Comparison of ENCODE assay signal across 12 cellular contexts in genomic region chr14:74239848-74240793, GRCh38. TPM values are rescaled to one million over a fixed set of nuclear protein-coding genes. Genes with fewer than 3 reads are reported as not detected.
A peak's percentile ranks its signal among the peaks of the same experiment; 100 is the strongest.
DNase-seq lines count a peak whose midpoint lies in the region; ATAC-seq and TF ChIP-seq lines count a peak whose summit lies in the region.
"Had no signal": no experiment of that assay in that cellular context is flagged by ENCODE, and none has a peak within 500 bp of the region (broad histone marks: within the 10 kb centered on the region; RNA-seq: fewer than 3 reads in every experiment).

No MANE protein-coding gene starts in this region.

- no peak overlapping the region for H3K56ac ChIP-seq in H9 (ENCODE audit: insufficient read length, low read depth, low read length)

- H4K5ac ChIP-seq in H9 (ENCODE audit: insufficient read length, low read depth, low read length), result no peak overlapping the region

- POLR2A ChIA-PET in naive thymus-derived CD4-positive, alpha-beta T cell (lab: Charles Lee), result no interaction called here

- peaks cover 26 to 46% of the 10 kb centered on the region in 2 experiments for H3K4me1 Mint-ChIP-seq in H9
- peaks cover 12 to 27% (median 21%) of the 10 kb centered on the region in 7 donors for H3K4me1 Mint-ChIP-seq in naive thymus-derived CD4-positive, alpha-beta T cell

- peaks cover 100% of the 10 kb centered on the region for H3K27me3 Mint-ChIP-seq in H9 (ENCODE audit: low read depth)
- H3K27me3 Mint-ChIP-seq in naive thymus-derived CD4-positive, alpha-beta T cell, result peaks cover 65 to 84% (median 77%) of the 10 kb centered on the region in 5 donors

- H3K4me1 ChIP-seq in H9 (ENCODE audit: insufficient read depth, low read length), result 0 out of 2 replicates have a peak, but pooled peaks cover 6% of the 10 kb centered on the region
- peaks cover 3 to 18% of the 10 kb centered on the region in 2 donors for H3K4me1 ChIP-seq in naive thymus-derived CD4-positive, alpha-beta T cell (ENCODE audit: control insufficient read depth in 2 of 2, insufficient read depth in 2 of 2, low read length in 2 of 2)

- no peak overlapping the region for H3T11ph ChIP-seq in H9 (ENCODE audit: low read length)

- no CpG with 5 or more reads among the region's 94 CpGs for WGBS in H9 (ENCODE audit: extremely low coverage, insufficient read length, low lambda C conversion rate)

- no peak overlapping the region; the same call in 1 of the 2 replicates for H2BK15ac ChIP-seq in H9 (ENCODE audit: low read depth, low read length)

- H3K23ac ChIP-seq in H9 (ENCODE audit: insufficient read length, low read depth, low read length), result no peak overlapping the region

- DNase-seq in AG08396 (ENCODE audit: low spot score), result peak; percentile 40
- no peak for DNase-seq in H9
- DNase-seq in dorsolateral prefrontal cortex, result no peak
- no peak for DNase-seq in naive thymus-derived CD4-positive, alpha-beta T cell
- no peak for DNase-seq in NCI-H2081 treated with DMSO at 0.1 percent for 48 hours (lab: John Stamatoyannopoulos, UW)
- DNase-seq in effector CD8-positive, alpha-beta T cell (lab: John Stamatoyannopoulos, UW), result no peak
- no peak for DNase-seq in amygdala (lab: John Stamatoyannopoulos, UW)
- DNase-seq: Calu3; central memory CD4-positive, alpha-beta T cell had no signal

- no peak overlapping the region for H3K18ac ChIP-seq in H9 (ENCODE audit: insufficient read length, low read depth, low read length)

- H3K23me2 ChIP-seq in H9 (ENCODE audit: insufficient read length, low read depth, low read length, poor library complexity, severe bottlenecking), result peaks cover 21% of the 10 kb centered on the region

- H3K27me3 ChIP-seq in H9 (ENCODE audit: insufficient read depth, low read length) (peaks cover 66% of the 10 kb centered on the region), dorsolateral prefrontal cortex (peaks cover 12 to 78% (median 63%) of the 10 kb centered on the region in 45 donors)
- H3K27me3 ChIP-seq in naive thymus-derived CD4-positive, alpha-beta T cell (ENCODE audit: control insufficient read depth in 2 of 2, insufficient read depth in 2 of 2, low read length in 2 of 2), result peaks cover 11 to 28% of the 10 kb centered on the region in 2 donors

- no peak overlapping the region for H2BK20ac ChIP-seq in H9 (ENCODE audit: low read depth, low read length, poor library complexity, severe bottlenecking)

- no peak overlapping the region for H3K27ac Mint-ChIP-seq in H9
- no peak overlapping the region for H3K27ac Mint-ChIP-seq in naive thymus-derived CD4-positive, alpha-beta T cell

- intact Hi-C loops in dorsolateral prefrontal cortex (cut with DNase I), result no loop called here
- intact Hi-C loops in naive thymus-derived CD4-positive, alpha-beta T cell (cut with micrococcal nuclease), result no loop called here

- no peaks in the 10 kb centered on the region; a peak in 2 of 5 replicates for H3K9me3 Mint-ChIP-seq in H9
- peaks cover 0 to 4% (median 0%) of the 10 kb centered on the region in 11 donors for H3K9me3 Mint-ChIP-seq in naive thymus-derived CD4-positive, alpha-beta T cell

- no peak overlapping the region for H4K91ac ChIP-seq in H9 (ENCODE audit: insufficient read length, low read depth, low read length)

- H3K4ac ChIP-seq in H9 (ENCODE audit: low read depth, low read length), result no peak overlapping the region

- H3K36me3 Mint-ChIP-seq in H9 (ENCODE audit: insufficient read depth in 1 of 3, low read depth in 3 of 3), result no peaks in the 10 kb centered on the region; a peak in 1 of 7 replicates
- H3K36me3 Mint-ChIP-seq in naive thymus-derived CD4-positive, alpha-beta T cell, result no peaks in the 10 kb centered on the region

- H3K4me3 ChIP-seq in dorsolateral prefrontal cortex, result peak overlapping the region in 43 of 59 donors; percentile 0 to 58 (median 34)
- no peak overlapping the region for H3K4me3 ChIP-seq in naive thymus-derived CD4-positive, alpha-beta T cell (ENCODE audit: low read length)

- H3K27ac ChIP-seq in H9 (ENCODE audit: insufficient read length, low read depth, low read length), result no peak overlapping the region
- H3K27ac ChIP-seq in dorsolateral prefrontal cortex, result no peak overlapping the region
- H3K27ac ChIP-seq in naive thymus-derived CD4-positive, alpha-beta T cell (ENCODE audit: low read depth, low read length), result no peak overlapping the region

- no peak overlapping the region for H2AFZ ChIP-seq in H9 (ENCODE audit: low read length)

- no peak overlapping the region for H2BK120ac ChIP-seq in H9 (ENCODE audit: low read depth, low read length, poor library complexity, severe bottlenecking)

- no peak overlapping the region for H2BK5ac ChIP-seq in H9 (ENCODE audit: insufficient read length, low read length)

- H3K4me2 ChIP-seq in H9 (ENCODE audit: insufficient read depth, insufficient read length, low read length), result peak overlapping the region; percentile 73

- no peaks in the 10 kb centered on the region for H3K9me3 ChIP-seq in H9 (ENCODE audit: control insufficient read depth, low read depth, low read length)
- no peaks in the 10 kb centered on the region for H3K9me3 ChIP-seq in naive thymus-derived CD4-positive, alpha-beta T cell (ENCODE audit: control insufficient read depth in 2 of 3, low read length in 3 of 3)

- H3K79me1 ChIP-seq in H9 (ENCODE audit: insufficient read depth, low read depth, low read length, poor library complexity, severe bottlenecking), result no peaks in the 10 kb centered on the region

- peak overlapping the region; percentile 54 to 80 for H3K4me3 Mint-ChIP-seq in H9
- H3K4me3 Mint-ChIP-seq in naive thymus-derived CD4-positive, alpha-beta T cell, result peak overlapping the region; percentile 27 to 81 (median 62)

- no peak overlapping the region for H4K8ac ChIP-seq in H9 (replicated peaks; ENCODE audit: insufficient read length, low read depth, low read length)

- no peaks in the 10 kb centered on the region for H3K36me3 ChIP-seq in naive thymus-derived CD4-positive, alpha-beta T cell (ENCODE audit: control insufficient read depth in 2 of 3, insufficient read depth in 3 of 3, low read length in 3 of 3)

- H3K79me2 ChIP-seq in H9 (ENCODE audit: insufficient read depth, low read length), result no peaks in the 10 kb centered on the region

- CTCF ChIA-PET in naive thymus-derived CD4-positive, alpha-beta T cell (lab: Charles Lee), result interaction anchor here (1.5 kb wide), 1 partner anchor 12 kb away, joined by 3 read pairs; no protein-coding TSS in a partner anchor

- H3K9ac ChIP-seq in H9 (ENCODE audit: extremely low read depth, insufficient read length, low read length), result no peak overlapping the region

- H2BK12ac ChIP-seq in H9 (ENCODE audit: insufficient read length, low read depth, low read length), result no peak overlapping the region

- no peak overlapping the region for H2AK5ac ChIP-seq in H9 (ENCODE audit: insufficient read length, low read length)

- H4K20me1 ChIP-seq in H9 (ENCODE audit: control insufficient read depth, insufficient read depth, insufficient read length), result no peaks in the 10 kb centered on the region

- H3K14ac ChIP-seq in H9 (ENCODE audit: insufficient read depth, low read length), result no peak overlapping the region; the same call in 1 of the 2 replicates

- TF ChIP-seq CTCF in H9 (conservative IDR thresholded peaks at IDR 0.05) (0 out of 3 replicates have a peak, but pooled peaks have one; percentile 7), dorsolateral prefrontal cortex (IDR thresholded peaks at IDR 0.05 in 54 of 56, conservative IDR thresholded peaks at IDR 0.05 in 2 of 56; ENCODE audit: low read depth in 1 of 56, partially characterized antibody in 56 of 56) (no peak)

- ATAC-seq in naive thymus-derived CD4-positive, alpha-beta T cell, result no peak
- ATAC-seq in HG03045 (IDR thresholded peaks at IDR 0.05; ENCODE audit: unreplicated experiment), result no peak

RNA-seq across cellular contexts. Expression of gene VSX2, which starts 0.9 kb away (rescaled TPM):
- total RNA-seq in H9 (2021), result not detected in 2 replicates
- under 1 TPM in 23 of 120 experiments, not detected in 97; 0.13 to 0.48 (median 0.22) TPM for total RNA-seq in dorsolateral prefrontal cortex
- not detected for total RNA-seq in naive thymus-derived CD4-positive, alpha-beta T cell
- not detected for polyA plus RNA-seq in naive thymus-derived CD4-positive, alpha-beta T cell
- total RNA-seq: Calu3; liver; T-helper 2 cell treated with Interferon-gamma antibody and Interleukin-4, amounts not matched to agents 100 ng/mL and 5 ng/mL, for 36 hours had no signal
- polyA plus RNA-seq: liver had no signal
